Comparison of ENCODE assay signal across 8 cellular contexts in the genomic region with DNA sequence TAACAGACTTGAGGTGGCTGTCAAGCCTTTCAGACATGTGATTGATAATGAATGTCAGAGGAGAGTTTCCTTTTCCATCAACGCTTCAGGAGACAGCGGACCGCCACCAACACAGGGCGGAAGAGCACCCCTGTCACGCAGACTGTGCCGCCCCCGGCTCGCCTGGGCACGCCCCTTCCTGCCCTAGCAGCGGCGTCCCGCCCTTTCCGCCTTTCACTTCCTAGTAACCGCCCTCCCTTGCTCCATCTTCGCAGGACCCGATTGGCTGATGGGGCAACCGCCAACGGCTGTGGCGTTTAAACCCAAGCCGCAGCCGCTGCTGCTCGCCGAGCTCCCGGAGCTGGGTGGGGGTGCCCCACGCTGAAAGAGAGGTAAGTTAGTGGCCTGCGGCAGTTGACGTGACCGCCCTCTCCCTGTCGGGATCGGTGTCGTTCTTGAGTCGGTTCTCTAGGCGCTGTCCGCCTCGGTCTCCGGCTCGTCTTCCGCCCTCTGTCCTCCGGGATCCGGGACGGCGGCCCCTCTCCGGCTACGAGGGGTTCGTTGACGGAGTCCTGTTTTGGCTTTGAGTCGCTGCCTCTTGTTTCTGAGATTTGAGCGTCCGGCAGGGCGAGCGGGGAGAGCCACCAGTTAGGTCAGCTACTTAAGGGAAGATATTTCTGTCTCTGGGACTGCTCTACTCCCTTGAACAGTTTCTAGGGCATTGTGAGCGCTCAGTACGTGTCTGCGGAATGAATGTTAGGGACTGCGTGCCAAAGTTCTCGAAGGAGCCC. TPM values are rescaled to one million over a fixed set of nuclear protein-coding genes. Genes with fewer than 3 reads are reported as not detected.
DNase-seq lines count a peak whose midpoint lies in the region; ATAC-seq and TF ChIP-seq lines count a peak whose summit lies in the region.

A gene with protein sequence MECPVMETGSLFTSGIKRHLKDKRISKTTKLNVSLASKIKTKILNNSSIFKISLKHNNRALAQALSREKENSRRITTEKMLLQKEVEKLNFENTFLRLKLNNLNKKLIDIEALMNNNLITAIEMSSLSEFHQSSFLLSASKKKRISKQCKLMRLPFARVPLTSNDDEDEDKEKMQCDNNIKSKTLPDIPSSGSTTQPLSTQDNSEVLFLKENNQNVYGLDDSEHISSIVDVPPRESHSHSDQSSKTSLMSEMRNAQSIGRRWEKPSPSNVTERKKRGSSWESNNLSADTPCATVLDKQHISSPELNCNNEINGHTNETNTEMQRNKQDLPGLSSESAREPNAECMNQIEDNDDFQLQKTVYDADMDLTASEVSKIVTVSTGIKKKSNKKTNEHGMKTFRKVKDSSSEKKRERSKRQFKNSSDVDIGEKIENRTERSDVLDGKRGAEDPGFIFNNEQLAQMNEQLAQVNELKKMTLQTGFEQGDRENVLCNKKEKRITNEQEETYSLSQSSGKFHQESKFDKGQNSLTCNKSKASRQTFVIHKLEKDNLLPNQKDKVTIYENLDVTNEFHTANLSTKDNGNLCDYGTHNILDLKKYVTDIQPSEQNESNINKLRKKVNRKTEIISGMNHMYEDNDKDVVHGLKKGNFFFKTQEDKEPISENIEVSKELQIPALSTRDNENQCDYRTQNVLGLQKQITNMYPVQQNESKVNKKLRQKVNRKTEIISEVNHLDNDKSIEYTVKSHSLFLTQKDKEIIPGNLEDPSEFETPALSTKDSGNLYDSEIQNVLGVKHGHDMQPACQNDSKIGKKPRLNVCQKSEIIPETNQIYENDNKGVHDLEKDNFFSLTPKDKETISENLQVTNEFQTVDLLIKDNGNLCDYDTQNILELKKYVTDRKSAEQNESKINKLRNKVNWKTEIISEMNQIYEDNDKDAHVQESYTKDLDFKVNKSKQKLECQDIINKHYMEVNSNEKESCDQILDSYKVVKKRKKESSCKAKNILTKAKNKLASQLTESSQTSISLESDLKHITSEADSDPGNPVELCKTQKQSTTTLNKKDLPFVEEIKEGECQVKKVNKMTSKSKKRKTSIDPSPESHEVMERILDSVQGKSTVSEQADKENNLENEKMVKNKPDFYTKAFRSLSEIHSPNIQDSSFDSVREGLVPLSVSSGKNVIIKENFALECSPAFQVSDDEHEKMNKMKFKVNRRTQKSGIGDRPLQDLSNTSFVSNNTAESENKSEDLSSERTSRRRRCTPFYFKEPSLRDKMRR (plus strand): TSS at position 326 of the 770 bp plus-strand sequence. CDS start 6,769 bp downstream, outside the sequence.

- TF ChIP-seq EP300 in gastroesophageal sphincter (IDR thresholded peaks at IDR 0.05) = no peak

- H3K36me3 ChIP-seq in gastroesophageal sphincter = no peaks in the 10 kb centered on the region

- TF ChIP-seq POLR2A in gastroesophageal sphincter (IDR thresholded peaks at IDR 0.05) = peak; percentile 49 to 71

- peak within 1 kb of the TSS in 3 of 4 donors; percentile 59 to 76 (median 68) for H3K27ac ChIP-seq in gastroesophageal sphincter

- peaks cover 0 to 9% (median 5%) of the 10 kb centered on the region in 3 donors for H3K4me1 ChIP-seq in gastroesophageal sphincter

- DNase-seq in GM10266 (ENCODE audit: extremely low spot score) (peak; percentile 92), NCI-H1092 treated with DMSO at 0.1 percent for 48 hours (lab: John Stamatoyannopoulos, UW) (peak; percentile 94), non-pigmented ciliary epithelial cell (ENCODE audit: low read depth) (peak; percentile 68), superior temporal gyrus (ENCODE audit: extremely low spot score) (peak; percentile 97)
- DNase-seq in activated naive CD4-positive, alpha-beta T cell treated with anti-CD3 and anti-CD28 coated beads, Interleukin-2, amount 50 U/mL, for 16 hours = peak; percentile 98

- no peaks in the 10 kb centered on the region for H3K9me3 ChIP-seq in gastroesophageal sphincter

- peaks cover 10% of the 10 kb centered on the region for H3K27me3 ChIP-seq in gastroesophageal sphincter

- 1% methylated on average over 16 of the region's 56 CpGs for WGBS in gastroesophageal sphincter (ENCODE audit: low coverage in 1 of 2), 2 donors

- TF ChIP-seq CTCF in GM10266 (IDR thresholded peaks at IDR 0.05; ENCODE audit: control insufficient read depth, insufficient read depth, low read depth, missing control alignments) (no peak), gastroesophageal sphincter (IDR thresholded peaks at IDR 0.05) (peak in 1 of 4 experiments; percentile 10)

- ATAC-seq in HG02623 (IDR thresholded peaks at IDR 0.05; ENCODE audit: unreplicated experiment) (peak; percentile 100), SK-N-SH treated with all-trans-retinoic acid at 6 μM for 48 hours (peak; percentile 100), gastroesophageal sphincter (peak; percentile 100)

- H3K4me3 ChIP-seq in gastroesophageal sphincter = peak within 1 kb of the TSS; percentile 41 to 64

TF ChIP-seq in SK-N-SH treated with all-trans-retinoic acid at 6 μM for 48 hours, 23 proteins besides CTCF, POLR2A, EP300 and RAD21:
- TF ChIP-seq GLIS3 (CRISPR knock-in tag; IDR thresholded peaks at IDR 0.05) = no peak
- TF ChIP-seq, protein P1, sequence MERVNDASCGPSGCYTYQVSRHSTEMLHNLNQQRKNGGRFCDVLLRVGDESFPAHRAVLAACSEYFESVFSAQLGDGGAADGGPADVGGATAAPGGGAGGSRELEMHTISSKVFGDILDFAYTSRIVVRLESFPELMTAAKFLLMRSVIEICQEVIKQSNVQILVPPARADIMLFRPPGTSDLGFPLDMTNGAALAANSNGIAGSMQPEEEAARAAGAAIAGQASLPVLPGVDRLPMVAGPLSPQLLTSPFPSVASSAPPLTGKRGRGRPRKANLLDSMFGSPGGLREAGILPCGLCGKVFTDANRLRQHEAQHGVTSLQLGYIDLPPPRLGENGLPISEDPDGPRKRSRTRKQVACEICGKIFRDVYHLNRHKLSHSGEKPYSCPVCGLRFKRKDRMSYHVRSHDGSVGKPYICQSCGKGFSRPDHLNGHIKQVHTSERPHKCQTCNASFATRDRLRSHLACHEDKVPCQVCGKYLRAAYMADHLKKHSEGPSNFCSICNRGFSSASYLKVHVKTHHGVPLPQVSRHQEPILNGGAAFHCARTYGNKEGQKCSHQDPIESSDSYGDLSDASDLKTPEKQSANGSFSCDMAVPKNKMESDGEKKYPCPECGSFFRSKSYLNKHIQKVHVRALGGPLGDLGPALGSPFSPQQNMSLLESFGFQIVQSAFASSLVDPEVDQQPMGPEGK (CRISPR knock-in tag; IDR thresholded peaks at IDR 0.05; ENCODE audit: borderline replicate concordance) = no peak

RNA-seq across cellular contexts. Expression of the gene that starts here (rescaled TPM):
- total RNA-seq in gastroesophageal sphincter = 1 to 10 TPM in 3 of 4 donors, under 1 TPM in 1; 0.62 to 1.8 (median 1.4) TPM

Comparison
In these comparisons a context has a peak if more than half of its experiments do, and no peak if none do; other contexts are left out.
1. Peak in every context shown above with its lines: DNase-seq, ATAC-seq, H3K4me3 ChIP-seq and H3K27ac ChIP-seq.